In genomic region chr17:56300191-56300590, GRCh38 we compare ENCODE assay signal across 31 cellular contexts.
"Had no signal": no experiment of that assay in that cellular context is flagged by ENCODE, and none has a peak within 500 bp of the region (broad histone marks: within the 10 kb centered on the region; RNA-seq: fewer than 3 reads in every experiment).

No MANE protein-coding gene starts in this region.

- H3K4me2 ChIP-seq: hepatocyte had no signal

- H3K27ac Mint-ChIP-seq: activated CD4-positive, alpha-beta memory T cell treated with anti-CD3 and anti-CD28 coated beads, Interleukin-2, amount 10 ng/mL, durations not matched to agents 7 days and 5 days; activated CD4-positive, alpha-beta T cell treated with anti-CD3 and anti-CD28 coated beads, Interleukin-2, amount 10 ng/mL, durations not matched to agents 7 days and 5 days; activated naive CD8-positive, alpha-beta T cell; activated naive CD8-positive, alpha-beta T cell treated with anti-CD3 and anti-CD28 coated beads, Interleukin-2, amount 50 U/mL, for 24 hours; activated T-helper 17 cell treated with anti-CD3 and anti-CD28 coated beads, Interleukin-2, amount 50 U/mL, for 72 hours; effector memory CD8-positive, alpha-beta T cell; WTC11 had no signal

- H3K36me3 ChIP-seq: adrenal gland, esophagus squamous epithelium, gastroesophageal sphincter, heart right ventricle had no signal

- H3K4me1 Mint-ChIP-seq: activated T-helper 17 cell treated with anti-CD3 and anti-CD28 coated beads, Interleukin-2, amount 50 U/mL, for 72 hours; WTC11 had no signal

- H3K4me3 ChIP-seq: adrenal gland, body of pancreas, esophagus squamous epithelium, gastroesophageal sphincter, heart right ventricle, hepatocyte had no signal

- H3K27ac ChIP-seq: adrenal gland, body of pancreas, esophagus squamous epithelium, gastroesophageal sphincter, heart right ventricle, hepatocyte, VCaP had no signal

- H3K9me3 Mint-ChIP-seq: activated CD4-positive, alpha-beta memory T cell treated with anti-CD3 and anti-CD28 coated beads, Interleukin-2, amount 10 ng/mL, durations not matched to agents 7 days and 5 days; activated CD4-positive, alpha-beta T cell treated with anti-CD3 and anti-CD28 coated beads, Interleukin-2, amount 10 ng/mL, durations not matched to agents 7 days and 5 days; activated naive CD8-positive, alpha-beta T cell treated with anti-CD3 and anti-CD28 coated beads, Interleukin-2, amount 50 U/mL, for 24 hours; activated T-cell treated with anti-CD3 and anti-CD28 coated beads, Interleukin-2, amount 50 U/mL, for 4 hours; activated T-helper 17 cell treated with anti-CD3 and anti-CD28 coated beads, Interleukin-2, amount 50 U/mL, for 72 hours; effector memory CD8-positive, alpha-beta T cell; WTC11 had no signal

- H3K9me3 ChIP-seq: adrenal gland, body of pancreas, esophagus squamous epithelium, gastroesophageal sphincter, heart right ventricle had no signal

- H3K27me3 Mint-ChIP-seq: activated naive CD8-positive, alpha-beta T cell; activated naive CD8-positive, alpha-beta T cell treated with anti-CD3 and anti-CD28 coated beads, Interleukin-2, amount 50 U/mL, for 24 hours had no signal

- H3K36me3 Mint-ChIP-seq: activated naive CD8-positive, alpha-beta T cell; WTC11 had no signal

- H3K4me1 ChIP-seq: adrenal gland, body of pancreas, esophagus squamous epithelium, gastroesophageal sphincter had no signal

- H3K4me3 Mint-ChIP-seq: activated CD4-positive, alpha-beta memory T cell treated with anti-CD3 and anti-CD28 coated beads, Interleukin-2, amount 10 ng/mL, durations not matched to agents 7 days and 5 days; activated CD4-positive, alpha-beta T cell treated with anti-CD3 and anti-CD28 coated beads, Interleukin-2, amount 10 ng/mL, durations not matched to agents 7 days and 5 days; activated naive CD8-positive, alpha-beta T cell; activated naive CD8-positive, alpha-beta T cell treated with anti-CD3 and anti-CD28 coated beads, Interleukin-2, amount 50 U/mL, for 24 hours; activated T-cell treated with anti-CD3 and anti-CD28 coated beads, Interleukin-2, amount 50 U/mL, for 4 hours; activated T-helper 17 cell treated with anti-CD3 and anti-CD28 coated beads, Interleukin-2, amount 50 U/mL, for 72 hours; effector memory CD8-positive, alpha-beta T cell; WTC11 had no signal

- H3K79me2 ChIP-seq: hepatocyte had no signal

- H2AFZ ChIP-seq: hepatocyte had no signal

- H3K27me3 ChIP-seq: adrenal gland, body of pancreas, esophagus squamous epithelium, gastroesophageal sphincter, hepatocyte had no signal

- DNase-seq: activated CD4-positive, alpha-beta memory T cell treated with anti-CD3 and anti-CD28 coated beads, Interleukin-2, amount 10 ng/mL, durations not matched to agents 7 days and 5 days; activated CD4-positive, alpha-beta T cell treated with anti-CD3 and anti-CD28 coated beads for 1 hour; activated CD4-positive, alpha-beta T cell treated with anti-CD3 and anti-CD28 coated beads for 4 hours; activated CD4-positive, alpha-beta T cell treated with anti-CD3 and anti-CD28 coated beads, Interleukin-2, amount 10 ng/mL, durations not matched to agents 7 days and 5 days; activated CD4-positive, alpha-beta T cell treated with anti-CD3 and anti-CD28 coated beads, Interleukin-2, amount 50 U/mL, for 4 hours; activated effector memory CD4-positive, alpha-beta T cell treated with Interleukin-2 at 50 U/mL for 16 hours; activated gamma-delta T cell treated with Interleukin-2 at 50 U/mL for 16 hours; activated naive CD4-positive, alpha-beta T cell treated with anti-CD3 and anti-CD28 coated beads, Interleukin-2, amount 50 U/mL, for 16 hours; activated naive CD4-positive, alpha-beta T cell treated with Interleukin-2 at 50 U/mL for 16 hours; activated naive CD8-positive, alpha-beta T cell treated with anti-CD3 and anti-CD28 coated beads, Interleukin-2, amount 50 U/mL, for 24 hours; activated T-cell treated with anti-CD3 and anti-CD28 coated beads, Interleukin-2, amount 50 U/mL, for 4 hours; adrenal gland; amygdala; aorta; body of pancreas; caudate nucleus; cortex of kidney; dermis blood vessel endothelial cell; effector CD4-positive, alpha-beta T cell; effector memory CD8-positive, alpha-beta T cell; erythroblast; esophagus squamous epithelium; foreskin melanocyte; heart right ventricle; T-helper 2 cell had no signal

- ATAC-seq: activated naive CD8-positive, alpha-beta T cell treated with anti-CD3 and anti-CD28 coated beads, Interleukin-2, amount 50 U/mL, for 24 hours; activated T-cell treated with anti-CD3 and anti-CD28 coated beads, Interleukin-2, amount 50 U/mL, for 4 hours; activated T-helper 17 cell treated with anti-CD3 and anti-CD28 coated beads, Interleukin-2, amount 50 U/mL, for 72 hours; body of pancreas; effector memory CD8-positive, alpha-beta T cell; gastroesophageal sphincter; heart right ventricle; WTC11 had no signal
